ENCODE assay signal across 18 cellular contexts in genomic region chr6:136095961-136096360, GRCh38.
DNase-seq lines count a peak whose midpoint lies in the region; ATAC-seq and TF ChIP-seq lines count a peak whose summit lies in the region.
"Had no signal": no experiment of that assay in that cellular context is flagged by ENCODE, and none has a peak within 500 bp of the region (broad histone marks: within the 10 kb centered on the region; RNA-seq: fewer than 3 reads in every experiment).

No MANE protein-coding gene starts in this region.

- no peaks in the 10 kb centered on the region for H3K27me3 ChIP-seq in MG63
- no peaks in the 10 kb centered on the region for H3K27me3 ChIP-seq in tibial artery

- no peak overlapping the region for H3K4me3 Mint-ChIP-seq in stimulated activated effector memory CD8-positive, alpha-beta T cell treated with anti-CD3 and anti-CD28 coated beads, Interleukin-12 subunit alpha, Interleukin-12 subunit beta, amount 100 ng/mL, for 72 hours
- H3K4me3 Mint-ChIP-seq: activated CD4-positive, alpha-beta T cell treated with anti-CD3 and anti-CD28 coated beads for 36 hours; B cell; HFFc6; memory B cell; T-helper 1 cell treated with Interleukin-12 subunit alpha and Interleukin-12 subunit beta and Interleukin-4 antibody, amounts not matched to agents 30 μg/mL and 1 μg/mL, for 36 hours had no signal

- DNase-seq in MG63 (peak; percentile 40), fibroblast of the conjunctiva (ENCODE audit: low read depth) (peak; percentile 28), mucosa of gallbladder (ENCODE audit: low spot score) (peak; percentile 11), tibial artery (peak; percentile 61 to 76), SKM-1 treated with dmso at 0.1 percent for 144 hours (lab: John Stamatoyannopoulos, UW; ENCODE audit: unreplicated experiment) (no peak), GOT3 (lab: John Stamatoyannopoulos, UW) (no peak), NCI-H2029 treated with DMSO at 0.1 percent for 48 hours (lab: John Stamatoyannopoulos, UW) (no peak)
- no peak for DNase-seq in stimulated activated effector memory CD8-positive, alpha-beta T cell treated with anti-CD3 and anti-CD28 coated beads, Interleukin-12 subunit alpha, Interleukin-12 subunit beta, amount 100 ng/mL, for 72 hours (ENCODE audit: low spot score in 2 of 2)
- DNase-seq: activated CD4-positive, alpha-beta T cell treated with anti-CD3 and anti-CD28 coated beads for 36 hours; activated CD8-positive, alpha-beta memory T cell treated with anti-CD3 and anti-CD28 coated beads, Interleukin-2, amount 50 U/mL, for 48 hours; activated naive CD4-positive, alpha-beta T cell; DMS153; HFFc6; small intestine; stimulated activated naive CD4-positive, alpha-beta T cell treated with Interleukin-2 at 50 U/mL for 16 hours had no signal

- H3K4me1 Mint-ChIP-seq in stimulated activated effector memory CD8-positive, alpha-beta T cell treated with anti-CD3 and anti-CD28 coated beads, Interleukin-12 subunit alpha, Interleukin-12 subunit beta, amount 100 ng/mL, for 72 hours: no peaks in the 10 kb centered on the region
- H3K4me1 Mint-ChIP-seq: activated CD4-positive, alpha-beta T cell treated with anti-CD3 and anti-CD28 coated beads for 36 hours; memory B cell had no signal

- H3K4me1 ChIP-seq in tibial artery: peaks cover 0 to 11% (median 0%) of the 10 kb centered on the region in 4 donors

- H3K9me3 ChIP-seq in MG63: peaks cover 2% of the 10 kb centered on the region
- H3K9me3 ChIP-seq in tibial artery: no peaks in the 10 kb centered on the region

- intact Hi-C loops in tibial artery (cut with DNase I; ENCODE audit: low total_unique reads): no loop called here

- ATAC-seq in stimulated activated effector memory CD8-positive, alpha-beta T cell treated with anti-CD3 and anti-CD28 coated beads, Interleukin-12 subunit alpha, Interleukin-12 subunit beta, amount 100 ng/mL, for 72 hours: no peak
- ATAC-seq: activated CD4-positive, alpha-beta T cell treated with anti-CD3 and anti-CD28 coated beads for 36 hours had no signal

- H3K27ac Mint-ChIP-seq in stimulated activated effector memory CD8-positive, alpha-beta T cell treated with anti-CD3 and anti-CD28 coated beads, Interleukin-12 subunit alpha, Interleukin-12 subunit beta, amount 100 ng/mL, for 72 hours: no peak overlapping the region
- H3K27ac Mint-ChIP-seq: activated CD4-positive, alpha-beta T cell treated with anti-CD3 and anti-CD28 coated beads for 36 hours; B cell; HFFc6; memory B cell; T-helper 1 cell treated with Interleukin-12 subunit alpha and Interleukin-12 subunit beta and Interleukin-4 antibody, amounts not matched to agents 30 μg/mL and 1 μg/mL, for 36 hours had no signal

- H3K27ac ChIP-seq in tibial artery: peak overlapping the region in 1 of 2 donors; percentile 24

- H3K36me3 Mint-ChIP-seq in stimulated activated effector memory CD8-positive, alpha-beta T cell treated with anti-CD3 and anti-CD28 coated beads, Interleukin-12 subunit alpha, Interleukin-12 subunit beta, amount 100 ng/mL, for 72 hours: no peaks in the 10 kb centered on the region

- H3K4me3 ChIP-seq in MG63 (no peak overlapping the region), tibial artery (no peak overlapping the region)

- no peak for TF ChIP-seq CTCF in tibial artery (IDR thresholded peaks at IDR 0.05)

- H3K36me3 ChIP-seq in MG63 (no peaks in the 10 kb centered on the region), tibial artery (no peaks in the 10 kb centered on the region)

- H3K9me3 Mint-ChIP-seq in stimulated activated effector memory CD8-positive, alpha-beta T cell treated with anti-CD3 and anti-CD28 coated beads, Interleukin-12 subunit alpha, Interleukin-12 subunit beta, amount 100 ng/mL, for 72 hours: peaks cover 5% of the 10 kb centered on the region

Comparison
In these comparisons a context has a peak if more than half of its experiments do, and no peak if none do; other contexts are left out.
1. DNase-seq: peak in MG63 (single experiment), fibroblast of the conjunctiva (single experiment), mucosa of gallbladder (single experiment) and tibial artery (2 of 2); none in stimulated activated effector memory CD8-positive, alpha-beta T cell treated with anti-CD3 and anti-CD28 coated beads, Interleukin-12 subunit alpha, Interleukin-12 subunit beta, amount 100 ng/mL, for 72 hours (0 of 2), SKM-1 treated with dmso at 0.1 percent for 144 hours (single experiment), GOT3 (single experiment) and NCI-H2029 treated with DMSO at 0.1 percent for 48 hours (single experiment).